In genomic region chr7:22654836-22655235, GRCh38 we compare ENCODE assay signal across 18 cellular contexts.
A peak's percentile ranks its signal among the peaks of the same experiment; 100 is the strongest.
DNase-seq lines count a peak whose midpoint lies in the region; TF ChIP-seq lines count a peak whose summit lies in the region.
"Had no signal": no experiment of that assay in that cellular context is flagged by ENCODE, and none has a peak within 500 bp of the region (broad histone marks: within the 10 kb centered on the region; RNA-seq: fewer than 3 reads in every experiment).

No MANE protein-coding gene starts in this region.

- H3K4me3 Mint-ChIP-seq in HFFc6 (no peak overlapping the region), endodermal cell (no peak overlapping the region)
- H3K4me3 Mint-ChIP-seq: CD4-positive, alpha-beta T cell had no signal

- no peak overlapping the region for H3K4me2 ChIP-seq in osteoblast (ENCODE audit: insufficient read depth, low read length)
- H3K4me2 ChIP-seq: A549 had no signal

- in situ Hi-C loops in GM13976 (cut with MboI; ENCODE audit: low sequenced_read_pairs, unreplicated experiment), result no loop called here

- H3K4me3 ChIP-seq in endodermal cell (ENCODE audit: low read length), result no peak overlapping the region
- H3K4me3 ChIP-seq in osteoblast (ENCODE audit: insufficient read depth, low read length), result no peak overlapping the region
- H3K4me3 ChIP-seq: A549; BLaER1 treated with 17β-estradiol and CSF1 and Interleukin-3, amounts not matched to agents 10 nM and 100 nM; K562; SJCRH30 had no signal

- no peaks in the 10 kb centered on the region for H4K20me1 ChIP-seq in osteoblast (ENCODE audit: insufficient read depth, low read length)
- H4K20me1 ChIP-seq: BLaER1 treated with 17β-estradiol and CSF1 and Interleukin-3, amounts not matched to agents 10 nM and 100 nM had no signal

- H3K27me3 ChIP-seq in endodermal cell (ENCODE audit: control insufficient read depth, insufficient read depth, low read length, poor library complexity, severe bottlenecking), result no peaks in the 10 kb centered on the region
- no peaks in the 10 kb centered on the region for H3K27me3 ChIP-seq in osteoblast (ENCODE audit: insufficient read depth, low read length)
- H3K27me3 ChIP-seq: BLaER1 treated with 17β-estradiol and CSF1 and Interleukin-3, amounts not matched to agents 10 nM and 100 nM; SJCRH30 had no signal

- peak overlapping the region; percentile 44 for H3K27ac Mint-ChIP-seq in HFFc6
- peak overlapping the region; percentile 35 for H3K27ac Mint-ChIP-seq in endodermal cell
- H3K27ac Mint-ChIP-seq: CD4-positive, alpha-beta T cell had no signal

- H3K36me3 Mint-ChIP-seq in HFFc6 (ENCODE audit: low read depth) (peaks cover 17% of the 10 kb centered on the region), endodermal cell (ENCODE audit: low read depth) (peaks cover 82% of the 10 kb centered on the region)

- TF ChIP-seq CTCF in HFFc6 (IDR thresholded peaks at IDR 0.05) (no peak), endodermal cell (conservative IDR thresholded peaks at IDR 0.05) (no peak), osteoblast (IDR thresholded peaks at IDR 0.05; ENCODE audit: extremely low read depth, low read depth, low read length) (no peak), GM13976 (IDR thresholded peaks at IDR 0.05; ENCODE audit: borderline replicate concordance, control extremely low read depth, extremely low read depth, insufficient read depth, missing control alignments) (no peak)

- WGBS in endodermal cell (ENCODE audit: insufficient coverage in 1 of 2, insufficient read length in 1 of 2), 2 experiments, result 80 to 100% methylated on average over 1 of the region's 1 CpG

- H3K36me3 ChIP-seq in endodermal cell (ENCODE audit: control insufficient read depth, insufficient read depth, low read length) (peaks cover 69% of the 10 kb centered on the region), osteoblast (ENCODE audit: insufficient read depth, low read length) (no peaks in the 10 kb centered on the region)
- H3K36me3 ChIP-seq: SJCRH30 had no signal

- DNase-seq in GM03348 (ENCODE audit: low spot score), result peak; percentile 40
- DNase-seq in HFFc6, result no peak
- no peak for DNase-seq in endodermal cell
- no peak for DNase-seq in osteoblast (ENCODE audit: insufficient read length, low spot score, missing footprints)
- no peak for DNase-seq in NCI-H2196 (lab: John Stamatoyannopoulos, UW; ENCODE audit: unreplicated experiment)
- DNase-seq in GM13976 (ENCODE audit: low spot score), result no peak
- DNase-seq in activated T-cell treated with anti-CD3 and anti-CD28 coated beads, Interleukin-2, amount 50 U/mL, for 48 hours, result no peak
- DNase-seq: AML-193; CD4-positive, alpha-beta T cell; Kasumi-1; NCI-H1092 treated with DMSO at 0.1 percent for 48 hours; NCI-H2227 treated with DMSO at 0.1 percent for 48 hours; NK-92 treated with Interleukin-12 subunit alpha and Interleukin-12 subunit beta, amount 100 ng/mL, for 24 hours; PC-3; SJCRH30 had no signal

- H3K9ac ChIP-seq in endodermal cell (ENCODE audit: extremely low read depth, low read length, poor library complexity, severe bottlenecking), result no peak overlapping the region
- H3K9ac ChIP-seq: BLaER1 treated with 17β-estradiol and CSF1 and Interleukin-3, amounts not matched to agents 10 nM and 100 nM had no signal

- H3K79me2 ChIP-seq in osteoblast (ENCODE audit: insufficient read depth, low read length), result no peaks in the 10 kb centered on the region

- peaks cover 72% of the 10 kb centered on the region for H3K4me1 Mint-ChIP-seq in HFFc6 (ENCODE audit: low read depth)
- peaks cover 26% of the 10 kb centered on the region for H3K4me1 Mint-ChIP-seq in endodermal cell

- peaks cover 43% of the 10 kb centered on the region for H3K9me3 ChIP-seq in endodermal cell (ENCODE audit: control insufficient read depth, low read length)
- no peaks in the 10 kb centered on the region for H3K9me3 ChIP-seq in osteoblast (ENCODE audit: low read depth, low read length)
- H3K9me3 ChIP-seq: A549, SJCRH30 had no signal

- H3K9me3 Mint-ChIP-seq in HFFc6 (no peaks in the 10 kb centered on the region), endodermal cell (peaks cover 2% of the 10 kb centered on the region)
- H3K9me3 Mint-ChIP-seq: CD4-positive, alpha-beta T cell had no signal

- H3K4me1 ChIP-seq in endodermal cell (ENCODE audit: control insufficient read depth, insufficient read depth, low read length) (no peaks in the 10 kb centered on the region), osteoblast (ENCODE audit: insufficient read depth, low read length) (peaks cover 30% of the 10 kb centered on the region)
- H3K4me1 ChIP-seq: SJCRH30 had no signal

- H3K27ac ChIP-seq in endodermal cell (ENCODE audit: low read depth, low read length), result no peak overlapping the region
- H3K27ac ChIP-seq in osteoblast (ENCODE audit: low read depth, low read length), result peak overlapping the region; percentile 13
- H3K27ac ChIP-seq: A549; BLaER1 treated with 17β-estradiol and CSF1 and Interleukin-3, amounts not matched to agents 10 nM and 100 nM; SJCRH30 had no signal

- no peak overlapping the region for H2AFZ ChIP-seq in osteoblast (ENCODE audit: low read length)

- H3K27me3 Mint-ChIP-seq in HFFc6 (ENCODE audit: insufficient read depth) (no peaks in the 10 kb centered on the region; the same call in 1 of the 2 replicates), endodermal cell (ENCODE audit: insufficient read depth) (no peaks in the 10 kb centered on the region)
